ENCODE assay signal across 9 cellular contexts in the genomic region with DNA sequence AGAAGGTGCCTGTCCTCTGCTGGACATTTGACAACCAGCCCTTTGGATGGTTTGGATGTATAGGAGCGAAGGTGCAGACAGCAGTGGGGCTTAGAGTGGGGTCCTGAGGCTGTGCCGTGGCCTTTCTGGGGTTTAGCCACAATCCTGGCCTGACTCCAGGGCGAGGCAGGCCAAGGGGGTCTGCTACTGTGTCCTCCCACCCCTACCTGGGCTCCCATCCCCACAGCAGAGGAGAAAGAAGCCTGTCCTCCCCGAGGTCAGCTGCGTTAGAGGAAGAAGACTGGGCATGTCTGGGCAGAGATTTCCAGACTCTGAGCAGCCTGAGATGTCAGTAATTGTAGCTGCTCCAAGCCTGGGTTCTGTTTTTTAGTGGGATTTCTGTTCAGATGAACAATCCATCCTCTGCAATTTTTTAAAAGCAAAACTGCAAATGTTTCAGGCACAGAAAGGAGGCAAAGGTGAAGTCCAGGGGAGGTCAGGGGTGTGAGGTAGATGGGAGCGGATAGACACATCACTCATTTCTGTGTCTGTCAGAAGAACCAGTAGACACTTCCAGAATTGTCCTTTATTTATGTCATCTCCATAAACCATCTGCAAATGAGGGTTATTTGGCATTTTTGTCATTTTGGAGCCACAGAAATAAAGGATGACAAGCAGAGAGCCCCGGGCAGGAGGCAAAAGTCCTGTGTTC. TPM values are rescaled to one million over a fixed set of nuclear protein-coding genes. Genes with fewer than 3 reads are reported as not detected.
DNase-seq lines count a peak whose midpoint lies in the region; ATAC-seq lines count a peak whose summit lies in the region.
"Had no signal": no experiment of that assay in that cellular context is flagged by ENCODE, and none has a peak within 500 bp of the region (broad histone marks: within the 10 kb centered on the region; RNA-seq: fewer than 3 reads in every experiment).

No MANE protein-coding gene starts in this region.

- H3K4me1 Mint-ChIP-seq in T-helper 2 cell treated with Interferon-gamma antibody and Interleukin-4, amounts not matched to agents 5 μg/mL and 100 μg/mL, for 36 hours (ENCODE audit: low read depth), result peaks cover 40% of the 10 kb centered on the region
- peaks cover 51% of the 10 kb centered on the region for H3K4me1 Mint-ChIP-seq in activated CD8-positive, alpha-beta T cell treated with anti-CD3 and anti-CD28 coated beads, Interleukin-2, amount 10 ng/mL, durations not matched to agents 7 days and 5 days (ENCODE audit: low read depth)

- peak overlapping the region; percentile 56 for H3K27ac Mint-ChIP-seq in T-helper 2 cell treated with Interferon-gamma antibody and Interleukin-4, amounts not matched to agents 5 μg/mL and 100 μg/mL, for 36 hours
- peak overlapping the region; percentile 69 for H3K27ac Mint-ChIP-seq in activated CD8-positive, alpha-beta T cell treated with anti-CD3 and anti-CD28 coated beads, Interleukin-2, amount 10 ng/mL, durations not matched to agents 7 days and 5 days

- POLR2A ChIA-PET in activated CD8-positive, alpha-beta T cell treated with anti-CD3 and anti-CD28 coated beads, Interleukin-2, amount 10 ng/mL, durations not matched to agents 7 days and 5 days (lab: Charles Lee), result interaction anchor here (1.4 to 2.0 kb wide), 2 partner anchors 82 to 309 kb away, joined by 3 to 4 read pairs; a partner anchor contains a TSS

- peaks cover 12% of the 10 kb centered on the region for H3K36me3 Mint-ChIP-seq in T-helper 2 cell treated with Interferon-gamma antibody and Interleukin-4, amounts not matched to agents 5 μg/mL and 100 μg/mL, for 36 hours (ENCODE audit: low read depth)
- peaks cover 14% of the 10 kb centered on the region for H3K36me3 Mint-ChIP-seq in activated CD8-positive, alpha-beta T cell treated with anti-CD3 and anti-CD28 coated beads, Interleukin-2, amount 10 ng/mL, durations not matched to agents 7 days and 5 days (ENCODE audit: low read depth)

- peaks cover 5% of the 10 kb centered on the region for H3K27me3 Mint-ChIP-seq in T-helper 2 cell treated with Interferon-gamma antibody and Interleukin-4, amounts not matched to agents 5 μg/mL and 100 μg/mL, for 36 hours (ENCODE audit: low read depth)
- no peaks in the 10 kb centered on the region for H3K27me3 Mint-ChIP-seq in activated CD8-positive, alpha-beta T cell treated with anti-CD3 and anti-CD28 coated beads, Interleukin-2, amount 10 ng/mL, durations not matched to agents 7 days and 5 days (ENCODE audit: low read depth)

- ATAC-seq in activated CD8-positive, alpha-beta T cell treated with anti-CD3 and anti-CD28 coated beads, Interleukin-2, amount 10 ng/mL, durations not matched to agents 7 days and 5 days, result no peak
- no peak for ATAC-seq in GM19324 (IDR thresholded peaks at IDR 0.05; ENCODE audit: low FRiP score, unreplicated experiment)

- DNase-seq in T-helper 2 cell treated with Interferon-gamma antibody and Interleukin-4, amounts not matched to agents 5 μg/mL and 100 μg/mL, for 36 hours (ENCODE audit: low spot score), result no peak
- DNase-seq in T-helper 2 cell (no peak), islet precursor cell (peak; percentile 73), putamen (ENCODE audit: low spot score) (no peak), DMS114 treated with DMSO at 0.1 percent for 48 hours (lab: John Stamatoyannopoulos, UW; ENCODE audit: unreplicated experiment) (no peak)
- no peak for DNase-seq in activated CD8-positive, alpha-beta T cell treated with anti-CD3 and anti-CD28 coated beads, Interleukin-2, amount 10 ng/mL, durations not matched to agents 7 days and 5 days
- DNase-seq: NCI-H226 had no signal

- no peaks in the 10 kb centered on the region for H3K9me3 Mint-ChIP-seq in T-helper 2 cell treated with Interferon-gamma antibody and Interleukin-4, amounts not matched to agents 5 μg/mL and 100 μg/mL, for 36 hours
- H3K9me3 Mint-ChIP-seq in activated CD8-positive, alpha-beta T cell treated with anti-CD3 and anti-CD28 coated beads, Interleukin-2, amount 10 ng/mL, durations not matched to agents 7 days and 5 days (ENCODE audit: insufficient read depth), result no peaks in the 10 kb centered on the region

- CTCF ChIA-PET in activated CD8-positive, alpha-beta T cell treated with anti-CD3 and anti-CD28 coated beads, Interleukin-2, amount 10 ng/mL, durations not matched to agents 7 days and 5 days (lab: Charles Lee), result interaction anchor here (0.6 to 5.0 kb wide), 11 partner anchors 10 to 253 kb away, joined by 3 to 40 read pairs (median 5); no protein-coding TSS in a partner anchor

- H3K4me3 Mint-ChIP-seq in T-helper 2 cell treated with Interferon-gamma antibody and Interleukin-4, amounts not matched to agents 5 μg/mL and 100 μg/mL, for 36 hours, result peak overlapping the region; percentile 81
- H3K4me3 Mint-ChIP-seq in activated CD8-positive, alpha-beta T cell treated with anti-CD3 and anti-CD28 coated beads, Interleukin-2, amount 10 ng/mL, durations not matched to agents 7 days and 5 days, result peak overlapping the region; percentile 89

- peak overlapping the region; percentile 83 for H3K27ac ChIP-seq in temporal lobe (ENCODE audit: low read depth, low read length)

RNA-seq across cellular contexts. Expression of a gene that starts 1.3 kb away (rescaled TPM):
- 10 to 100 TPM; 43.4 to 44.2 TPM for total RNA-seq in activated CD8-positive, alpha-beta T cell treated with anti-CD3 and anti-CD28 coated beads, Interleukin-2, amount 10 ng/mL, durations not matched to agents 7 days and 5 days
- 2.2 TPM for total RNA-seq in temporal lobe

RNA-seq across cellular contexts. Expression of a gene that starts 20.4 kb away (rescaled TPM):
- total RNA-seq in activated CD8-positive, alpha-beta T cell treated with anti-CD3 and anti-CD28 coated beads, Interleukin-2, amount 10 ng/mL, durations not matched to agents 7 days and 5 days, result not detected
- under 0.01 TPM for total RNA-seq in temporal lobe

Comparison
In these comparisons a context has a peak if more than half of its experiments do, and no peak if none do; other contexts are left out.
1. RNA of a gene that starts 1.3 kb away (total RNA-seq): 43.4 to 44.2 TPM in activated CD8-positive, alpha-beta T cell treated with anti-CD3 and anti-CD28 coated beads, Interleukin-2, amount 10 ng/mL, durations not matched to agents 7 days and 5 days; 2.2 TPM in temporal lobe (single experiment); every median in the first group is over 10 times any median in the second.